In the genomic region with DNA sequence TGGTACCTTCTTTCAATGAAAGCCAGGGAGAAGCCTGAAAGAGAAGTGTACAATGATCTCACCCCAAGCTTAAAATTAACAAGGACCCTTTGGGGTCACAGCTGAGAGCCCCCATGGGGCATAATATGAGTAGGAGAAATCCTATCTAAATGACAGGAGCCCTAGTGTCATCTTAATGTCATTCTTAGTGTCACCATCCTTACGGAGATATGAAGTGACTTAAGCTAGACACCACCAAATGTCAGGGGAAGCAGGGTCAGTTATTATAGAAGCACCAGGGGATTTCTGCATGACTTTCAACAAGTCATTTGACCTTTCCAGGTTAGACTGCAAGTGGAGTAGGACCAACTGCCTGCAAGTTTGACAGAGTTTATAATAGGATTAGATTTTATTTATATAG, we compare ENCODE assay signal across 31 cellular contexts. TPM values are rescaled to one million over a fixed set of nuclear protein-coding genes. Genes with fewer than 3 reads are reported as not detected.
"Had no signal": no experiment of that assay in that cellular context is flagged by ENCODE, and none has a peak within 500 bp of the region (broad histone marks: within the 10 kb centered on the region; RNA-seq: fewer than 3 reads in every experiment).

No MANE protein-coding gene starts in this region.

- H3K9me3 Mint-ChIP-seq: activated B cell treated with CpG ODN at 0.5 μM for 24 hours; activated CD8-positive, alpha-beta T cell treated with anti-CD3 and anti-CD28 coated beads for 36 hours; activated T-cell treated with anti-CD3 and anti-CD28 coated beads, Interleukin-2, amount 50 U/mL, for 4 hours; activated T-helper 17 cell treated with anti-CD3 and anti-CD28 coated beads, Interleukin-2, amount 50 U/mL, for 72 hours; T-cell had no signal

- H3K27ac ChIP-seq: ascending aorta, breast epithelium, cardiac muscle cell, colonic mucosa, epithelial cell of prostate, esophagus squamous epithelium, gastroesophageal sphincter had no signal

- ATAC-seq: activated CD4-positive, CD25-positive, alpha-beta regulatory T cell treated with anti-CD3 and anti-CD28 coated beads, Interleukin-2, amount 50 U/mL, for 24 hours; activated CD8-positive, alpha-beta T cell treated with anti-CD3 and anti-CD28 coated beads for 36 hours; activated T-cell treated with anti-CD3 and anti-CD28 coated beads, Interleukin-2, amount 50 U/mL, for 4 hours; activated T-helper 17 cell treated with anti-CD3 and anti-CD28 coated beads, Interleukin-2, amount 50 U/mL, for 72 hours; gastroesophageal sphincter; T-cell had no signal

- H3K4me3 Mint-ChIP-seq: activated B cell treated with CpG ODN at 0.5 μM for 24 hours; activated CD8-positive, alpha-beta T cell treated with anti-CD3 and anti-CD28 coated beads for 36 hours; activated naive CD8-positive, alpha-beta T cell; activated T-cell treated with anti-CD3 and anti-CD28 coated beads, Interleukin-2, amount 50 U/mL, for 4 hours; activated T-helper 17 cell treated with anti-CD3 and anti-CD28 coated beads, Interleukin-2, amount 50 U/mL, for 72 hours; brain; T-cell had no signal

- H3K36me3 ChIP-seq: ascending aorta, breast epithelium, cardiac muscle cell, colonic mucosa, gastroesophageal sphincter had no signal

- DNase-seq: activated B cell treated with CpG ODN at 0.5 μM for 24 hours; activated CD4-positive, alpha-beta T cell treated with anti-CD3 and anti-CD28 coated beads for 48 hours; activated CD4-positive, alpha-beta T cell treated with anti-CD3 and anti-CD28 coated beads, Interleukin-2, amount 50 U/mL, for 1 hour; activated CD4-positive, alpha-beta T cell treated with anti-CD3 and anti-CD28 coated beads, Interleukin-2, amount 50 U/mL, for 48 hours; activated CD8-positive, alpha-beta memory T cell treated with anti-CD3 and anti-CD28 coated beads for 24 hours; activated CD8-positive, alpha-beta T cell treated with anti-CD3 and anti-CD28 coated beads for 36 hours; activated effector memory CD4-positive, alpha-beta T cell treated with Interleukin-2 at 50 U/mL for 16 hours; activated gamma-delta T cell treated with Interleukin-2 at 50 U/mL for 16 hours; activated naive CD4-positive, alpha-beta T cell treated with anti-CD3 and anti-CD28 coated beads, Interleukin-2, amount 50 U/mL, for 16 hours; activated naive CD4-positive, alpha-beta T cell treated with Interleukin-2 at 50 U/mL for 16 hours; activated T-cell treated with anti-CD3 and anti-CD28 coated beads, Interleukin-2, amount 50 U/mL, for 4 hours; central memory CD4-positive, alpha-beta T cell; cerebellar nuclear complex; colonic mucosa; effector CD8-positive, alpha-beta T cell; esophagus squamous epithelium; foreskin melanocyte; SW 1271; T-cell; T-helper 2 cell had no signal

- H3K27ac Mint-ChIP-seq: activated B cell treated with CpG ODN at 0.5 μM for 24 hours; activated CD8-positive, alpha-beta T cell treated with anti-CD3 and anti-CD28 coated beads for 36 hours; activated naive CD8-positive, alpha-beta T cell; activated T-helper 17 cell treated with anti-CD3 and anti-CD28 coated beads, Interleukin-2, amount 50 U/mL, for 72 hours; T-cell had no signal

- H3K9me3 ChIP-seq: ascending aorta, breast epithelium, colonic mucosa, esophagus squamous epithelium, gastroesophageal sphincter had no signal

- H3K27me3 ChIP-seq: ascending aorta, breast epithelium, colonic mucosa had no signal

- H3K36me3 Mint-ChIP-seq: activated naive CD8-positive, alpha-beta T cell; T-cell had no signal

- H3K4me1 ChIP-seq: ascending aorta, breast epithelium, colonic mucosa had no signal

- H3K4me3 ChIP-seq: ascending aorta, breast epithelium, cardiac muscle cell, colonic mucosa, esophagus squamous epithelium, gastroesophageal sphincter had no signal

- H3K4me1 Mint-ChIP-seq: activated B cell treated with CpG ODN at 0.5 μM for 24 hours; activated T-helper 17 cell treated with anti-CD3 and anti-CD28 coated beads, Interleukin-2, amount 50 U/mL, for 72 hours; T-cell had no signal

RNA-seq across cellular contexts. Expression of a gene that starts 28.9 kb away (rescaled TPM):
- total RNA-seq: activated B cell treated with CpG ODN at 0.5 μM for 24 hours, endothelial cell of umbilical vein, fibroblast of villous mesenchyme had no signal
- polyA plus RNA-seq: endothelial cell of umbilical vein had no signal
